In the genomic region with DNA sequence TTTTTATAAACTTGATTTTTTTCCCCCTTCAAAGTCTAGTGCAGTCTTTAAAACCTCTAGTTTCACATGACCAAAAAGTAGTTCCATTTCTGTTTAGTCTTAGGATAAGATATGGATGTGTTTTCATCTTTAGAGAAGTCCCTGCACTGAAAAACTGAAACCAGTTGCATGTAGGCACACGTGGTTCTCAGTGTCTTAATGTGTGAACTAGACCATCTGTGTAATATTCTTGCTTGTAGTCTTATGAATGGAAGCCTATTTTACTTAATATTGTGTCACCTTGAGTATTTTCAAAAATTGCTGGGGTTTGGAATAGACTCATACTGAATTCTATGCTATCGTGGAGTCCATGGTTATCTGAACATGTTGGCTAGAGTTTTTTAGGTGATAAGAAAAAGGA, we compare ENCODE assay signal across 1 cellular context.
TF ChIP-seq lines count a peak whose summit lies in the region.

No MANE protein-coding gene starts in this region.

TF ChIP-seq in GM12878, 131 proteins besides CTCF, POLR2A, EP300 and RAD21 (continued from another document):
- TF ChIP-seq, protein P1, sequence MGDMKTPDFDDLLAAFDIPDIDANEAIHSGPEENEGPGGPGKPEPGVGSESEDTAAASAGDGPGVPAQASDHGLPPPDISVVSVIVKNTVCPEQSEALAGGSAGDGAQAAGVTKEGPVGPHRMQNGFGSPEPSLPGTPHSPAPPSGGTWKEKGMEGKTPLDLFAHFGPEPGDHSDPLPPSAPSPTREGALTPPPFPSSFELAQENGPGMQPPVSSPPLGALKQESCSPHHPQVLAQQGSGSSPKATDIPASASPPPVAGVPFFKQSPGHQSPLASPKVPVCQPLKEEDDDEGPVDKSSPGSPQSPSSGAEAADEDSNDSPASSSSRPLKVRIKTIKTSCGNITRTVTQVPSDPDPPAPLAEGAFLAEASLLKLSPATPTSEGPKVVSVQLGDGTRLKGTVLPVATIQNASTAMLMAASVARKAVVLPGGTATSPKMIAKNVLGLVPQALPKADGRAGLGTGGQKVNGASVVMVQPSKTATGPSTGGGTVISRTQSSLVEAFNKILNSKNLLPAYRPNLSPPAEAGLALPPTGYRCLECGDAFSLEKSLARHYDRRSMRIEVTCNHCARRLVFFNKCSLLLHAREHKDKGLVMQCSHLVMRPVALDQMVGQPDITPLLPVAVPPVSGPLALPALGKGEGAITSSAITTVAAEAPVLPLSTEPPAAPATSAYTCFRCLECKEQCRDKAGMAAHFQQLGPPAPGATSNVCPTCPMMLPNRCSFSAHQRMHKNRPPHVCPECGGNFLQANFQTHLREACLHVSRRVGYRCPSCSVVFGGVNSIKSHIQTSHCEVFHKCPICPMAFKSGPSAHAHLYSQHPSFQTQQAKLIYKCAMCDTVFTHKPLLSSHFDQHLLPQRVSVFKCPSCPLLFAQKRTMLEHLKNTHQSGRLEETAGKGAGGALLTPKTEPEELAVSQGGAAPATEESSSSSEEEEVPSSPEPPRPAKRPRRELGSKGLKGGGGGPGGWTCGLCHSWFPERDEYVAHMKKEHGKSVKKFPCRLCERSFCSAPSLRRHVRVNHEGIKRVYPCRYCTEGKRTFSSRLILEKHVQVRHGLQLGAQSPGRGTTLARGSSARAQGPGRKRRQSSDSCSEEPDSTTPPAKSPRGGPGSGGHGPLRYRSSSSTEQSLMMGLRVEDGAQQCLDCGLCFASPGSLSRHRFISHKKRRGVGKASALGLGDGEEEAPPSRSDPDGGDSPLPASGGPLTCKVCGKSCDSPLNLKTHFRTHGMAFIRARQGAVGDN (IDR thresholded peaks at IDR 0.05) = peak; percentile 35; the same call in 1 of the 2 replicates
